In genomic region chr1:45934947-45935346, GRCh38 we compare ENCODE assay signal across 22 cellular contexts.
DNase-seq lines count a peak whose midpoint lies in the region; ATAC-seq and TF ChIP-seq lines count a peak whose summit lies in the region.
"Had no signal": no experiment of that assay in that cellular context is flagged by ENCODE, and none has a peak within 500 bp of the region (broad histone marks: within the 10 kb centered on the region; RNA-seq: fewer than 3 reads in every experiment).

No MANE protein-coding gene starts in this region.

- no peak for TF ChIP-seq CTCF in GM12864 (IDR thresholded peaks at IDR 0.05; ENCODE audit: low read depth, low read length, missing control alignments)
- TF ChIP-seq CTCF in activated B cell treated with CpG ODN at 0.5 μM for 24 hours (IDR thresholded peaks at IDR 0.05): no peak

- POLR2A ChIA-PET in activated B cell treated with CpG ODN at 0.5 μM for 24 hours (lab: Charles Lee): no interaction called here

- no peak overlapping the region for H3K4me3 ChIP-seq in GM12864 (ENCODE audit: low read depth, low read length)
- H3K4me3 ChIP-seq: A549, K562, SK-N-MC had no signal

- ATAC-seq in activated B cell treated with CpG ODN at 0.5 μM for 24 hours (ENCODE audit: low read depth) (no peak), GM19395 (IDR thresholded peaks at IDR 0.05; ENCODE audit: unreplicated experiment) (no peak)
- no peak for ATAC-seq in stimulated activated naive B cell treated with anti-CD40 and anti-IgM and Interleukin-4, amounts not matched to agents 10 μg/mL and 1 μg/mL and 100 μg/mL, for 72 hours (replicated peaks)
- ATAC-seq: A549, K562 had no signal

- H3K36me3 Mint-ChIP-seq in IgD-negative memory B cell (peaks cover 10% of the 10 kb centered on the region), activated B cell treated with CpG ODN at 0.5 μM for 24 hours (ENCODE audit: low read depth) (peaks cover 2% of the 10 kb centered on the region)
- H3K36me3 Mint-ChIP-seq in stimulated activated naive B cell treated with anti-CD40 and anti-IgM and Interleukin-4, amounts not matched to agents 10 μg/mL and 1 μg/mL and 100 μg/mL, for 72 hours: peaks cover 6 to 12% of the 10 kb centered on the region in 2 donors

- intact Hi-C loops in activated B cell treated with CpG ODN at 0.5 μM for 24 hours (cut with micrococcal nuclease): no loop called here

- H3K27ac Mint-ChIP-seq in IgD-negative memory B cell (peak overlapping the region in 2 of 3 donors; percentile 0 to 14), activated B cell treated with CpG ODN at 0.5 μM for 24 hours (no peak overlapping the region)
- peak overlapping the region; percentile 31 for H3K27ac Mint-ChIP-seq in stimulated activated naive B cell treated with anti-CD40 and anti-IgM and Interleukin-4, amounts not matched to agents 10 μg/mL and 1 μg/mL and 100 μg/mL, for 72 hours
- H3K27ac Mint-ChIP-seq: CD4-positive, alpha-beta T cell had no signal

- H3K4me3 Mint-ChIP-seq in IgD-negative memory B cell: peak overlapping the region in 2 of 4 donors; percentile 26 to 52
- peak overlapping the region; percentile 20 for H3K4me3 Mint-ChIP-seq in activated B cell treated with CpG ODN at 0.5 μM for 24 hours
- no peak overlapping the region for H3K4me3 Mint-ChIP-seq in stimulated activated naive B cell treated with anti-CD40 and anti-IgM and Interleukin-4, amounts not matched to agents 10 μg/mL and 1 μg/mL and 100 μg/mL, for 72 hours
- H3K4me3 Mint-ChIP-seq: CD4-positive, alpha-beta T cell had no signal

- H3K27me3 Mint-ChIP-seq in IgD-negative memory B cell: peaks cover 2% of the 10 kb centered on the region
- H3K27me3 Mint-ChIP-seq in activated B cell treated with CpG ODN at 0.5 μM for 24 hours: no peaks in the 10 kb centered on the region
- no peaks in the 10 kb centered on the region for H3K27me3 Mint-ChIP-seq in stimulated activated naive B cell treated with anti-CD40 and anti-IgM and Interleukin-4, amounts not matched to agents 10 μg/mL and 1 μg/mL and 100 μg/mL, for 72 hours
- H3K27me3 Mint-ChIP-seq: CD4-positive, alpha-beta T cell had no signal

- CTCF ChIA-PET in activated B cell treated with CpG ODN at 0.5 μM for 24 hours (lab: Charles Lee): no interaction called here

- peaks cover 0 to 8% (median 2%) of the 10 kb centered on the region in 3 donors for H3K9me3 Mint-ChIP-seq in IgD-negative memory B cell
- no peaks in the 10 kb centered on the region for H3K9me3 Mint-ChIP-seq in activated B cell treated with CpG ODN at 0.5 μM for 24 hours
- peaks cover 0 to 6% of the 10 kb centered on the region in 2 donors for H3K9me3 Mint-ChIP-seq in stimulated activated naive B cell treated with anti-CD40 and anti-IgM and Interleukin-4, amounts not matched to agents 10 μg/mL and 1 μg/mL and 100 μg/mL, for 72 hours
- H3K9me3 Mint-ChIP-seq: CD4-positive, alpha-beta T cell had no signal

- DNase-seq in GM12864 (ENCODE audit: low read depth): peak; percentile 16
- DNase-seq in activated B cell treated with CpG ODN at 0.5 μM for 24 hours: no peak
- DNase-seq in stimulated activated naive B cell treated with anti-CD40 and anti-IgM and Interleukin-4, amounts not matched to agents 10 μg/mL and 1 μg/mL and 100 μg/mL, for 72 hours: no peak
- no peak for DNase-seq in D341Med (ENCODE audit: low spot score)
- no peak for DNase-seq in stimulated activated naive CD4-positive, alpha-beta T cell treated with Interleukin-2 at 50 U/mL for 16 hours (lab: John Stamatoyannopoulos, UW)
- DNase-seq: BE2C; CD4-positive, alpha-beta T cell; COR-L47; DMS 273 treated with DMSO at 0.1 percent for 48 hours; DMS79 treated with DMSO at 0.1 percent for 48 hours; NCI-H1092 treated with DMSO at 0.1 percent for 48 hours; NCI-H1436 treated with DMSO at 0.1 percent for 48 hours; NCI-H2029; NCI-H226; NCI-H510A treated with DMSO at 0.1 percent for 48 hours; NCI-H748 treated with DMSO at 0.1 percent for 48 hours; SHP77 treated with DMSO at 0.1 percent for 48 hours had no signal

- H3K4me1 Mint-ChIP-seq in IgD-negative memory B cell: peaks cover 13 to 21% (median 20%) of the 10 kb centered on the region in 3 donors
- H3K4me1 Mint-ChIP-seq in activated B cell treated with CpG ODN at 0.5 μM for 24 hours: peaks cover 23% of the 10 kb centered on the region
- peaks cover 19 to 24% of the 10 kb centered on the region in 2 donors for H3K4me1 Mint-ChIP-seq in stimulated activated naive B cell treated with anti-CD40 and anti-IgM and Interleukin-4, amounts not matched to agents 10 μg/mL and 1 μg/mL and 100 μg/mL, for 72 hours
